ENCODE assay signal across 8 cellular contexts in genomic region chr21:38985423-38986378, GRCh38.
A peak's percentile ranks its signal among the peaks of the same experiment; 100 is the strongest.
DNase-seq lines count a peak whose midpoint lies in the region; ATAC-seq and TF ChIP-seq lines count a peak whose summit lies in the region.

No MANE protein-coding gene starts in this region.

- peak overlapping the region; percentile 34 for H3K4me2 ChIP-seq in mammary epithelial cell (ENCODE audit: insufficient read depth, low read depth, low read length)

- H3K9ac ChIP-seq in mammary epithelial cell (ENCODE audit: insufficient read depth, low read length), result no peak overlapping the region

- BruUV-seq in mammary epithelial cell (replicated peaks; lab: Mats Ljungman, UMichigan), result no TSS peak

- TF ChIP-seq CTCF in GM13977 (IDR thresholded peaks at IDR 0.05; ENCODE audit: extremely low read depth, insufficient read depth, missing control alignments) (no peak), mammary epithelial cell (conservative IDR thresholded peaks at IDR 0.05 in 1 of 2, IDR thresholded peaks at IDR 0.05 in 1 of 2; ENCODE audit: extremely low read depth in 1 of 2, insufficient read depth in 1 of 2, low read depth in 1 of 2, low read length in 2 of 2) (no peak), testis (IDR thresholded peaks at IDR 0.05) (no peak)

- H3K27me3 ChIP-seq in SJSA1 (replicated peaks), result no peaks in the 10 kb centered on the region
- H3K27me3 ChIP-seq in mammary epithelial cell (ENCODE audit: insufficient read depth, low read length), result no peaks in the 10 kb centered on the region
- H3K27me3 ChIP-seq in muscle layer of duodenum (ENCODE audit: low read depth, low read length), result no peaks in the 10 kb centered on the region
- no peaks in the 10 kb centered on the region for H3K27me3 ChIP-seq in testis

- TF ChIP-seq POLR2A in testis (IDR thresholded peaks at IDR 0.05), result no peak

- peak overlapping the region; percentile 60; the same call in 1 of the 2 replicates for H3K27ac ChIP-seq in SJSA1
- H3K27ac ChIP-seq in mammary epithelial cell (ENCODE audit: insufficient read depth, low read depth, low read length), result peak overlapping the region; percentile 46
- H3K27ac ChIP-seq in muscle layer of duodenum (ENCODE audit: low read length), result peak overlapping the region; percentile 32
- peak overlapping the region; percentile 63 to 66 for H3K27ac ChIP-seq in testis

- H3K4me1 ChIP-seq in SJSA1 (replicated peaks), result peaks cover 81% of the 10 kb centered on the region
- H3K4me1 ChIP-seq in mammary epithelial cell (ENCODE audit: insufficient read depth, low read length), result peaks cover 37% of the 10 kb centered on the region
- peaks cover 14 to 40% of the 10 kb centered on the region in 2 donors for H3K4me1 ChIP-seq in muscle layer of duodenum (ENCODE audit: control insufficient read depth in 1 of 2, insufficient read depth in 2 of 2, low read length in 2 of 2)
- peaks cover 54% of the 10 kb centered on the region for H3K4me1 ChIP-seq in testis

- ATAC-seq in GM18861 (IDR thresholded peaks at IDR 0.05; ENCODE audit: unreplicated experiment), result no peak
- ATAC-seq in GM18520 (IDR thresholded peaks at IDR 0.05; ENCODE audit: unreplicated experiment), result no peak

- 42% methylated on average over 19 of the region's 20 CpGs for WGBS in mammary epithelial cell (ENCODE audit: low coverage, missing lambda C conversion rate)
- WGBS in testis, 2 donors, result 33 to 49% methylated on average over 19 to 20 of the region's 20 CpGs

- CTCF ChIA-PET in mammary epithelial cell (lab: Charles Lee; ENCODE audit: low non-redundant PET), result no interaction called here

- H3K4me3 ChIP-seq in SJSA1 (no peak overlapping the region), mammary epithelial cell (replicated peaks in 1 of 3; ENCODE audit: insufficient read depth in 1 of 3, low read depth in 2 of 3, low read length in 3 of 3) (no peak overlapping the region), muscle layer of duodenum (ENCODE audit: low read depth in 1 of 2, low read length in 2 of 2) (no peak overlapping the region), testis (no peak overlapping the region)

- H3K9me3 ChIP-seq in SJSA1 (replicated peaks) (no peaks in the 10 kb centered on the region), mammary epithelial cell (replicated peaks; ENCODE audit: insufficient read depth, low read length) (no peaks in the 10 kb centered on the region), muscle layer of duodenum (ENCODE audit: control insufficient read depth in 1 of 2, low read length in 2 of 2) (no peaks in the 10 kb centered on the region), testis (no peaks in the 10 kb centered on the region)

- in situ Hi-C loops in GM13977 (cut with MboI; ENCODE audit: low pct_unique_long_range_greater_than_20kb, low sequenced_read_pairs, unreplicated experiment), result no loop called here
- in situ Hi-C loops in mammary epithelial cell (cut with MboI; ENCODE audit: low sequenced_read_pairs in 2 of 2), result no loop called here

- H3K79me2 ChIP-seq in mammary epithelial cell (ENCODE audit: insufficient read depth, low read length), result no peaks in the 10 kb centered on the region

- dilution Hi-C loops in mammary epithelial cell (cut with HindIII; ENCODE audit: low sequenced_read_pairs), result no loop called here

- intact Hi-C loops in mammary epithelial cell (cut with micrococcal nuclease), result no loop called here
- intact Hi-C loops in testis (cut with DNase I; ENCODE audit: low total_unique reads), result no loop called here

- no peaks in the 10 kb centered on the region for H4K20me1 ChIP-seq in mammary epithelial cell (ENCODE audit: insufficient read depth, low read length)

- H3K36me3 ChIP-seq in SJSA1 (no peaks in the 10 kb centered on the region), mammary epithelial cell (ENCODE audit: insufficient read depth, low read length) (no peaks in the 10 kb centered on the region), muscle layer of duodenum (ENCODE audit: control insufficient read depth in 1 of 2, insufficient read depth in 2 of 2, low read length in 2 of 2) (no peaks in the 10 kb centered on the region), testis (ENCODE audit: low read depth, missing control alignments) (no peaks in the 10 kb centered on the region)

- DNase-seq in GM13977 (ENCODE audit: low spot score), result peak; percentile 55
- peak; percentile 87 for DNase-seq in LHCN-M2 (ENCODE audit: low read depth)
- peak; percentile 84 to 86 for DNase-seq in SJSA1 (ENCODE audit: low read depth in 1 of 2, low spot score in 2 of 2)
- DNase-seq in mammary epithelial cell, result peak; percentile 93
- peak; percentile 81 for DNase-seq in testis

- peak overlapping the region; percentile 18 for H2AFZ ChIP-seq in mammary epithelial cell (ENCODE audit: low read depth, low read length)
